ENCODE assay signal across 10 cellular contexts in the genomic region with DNA sequence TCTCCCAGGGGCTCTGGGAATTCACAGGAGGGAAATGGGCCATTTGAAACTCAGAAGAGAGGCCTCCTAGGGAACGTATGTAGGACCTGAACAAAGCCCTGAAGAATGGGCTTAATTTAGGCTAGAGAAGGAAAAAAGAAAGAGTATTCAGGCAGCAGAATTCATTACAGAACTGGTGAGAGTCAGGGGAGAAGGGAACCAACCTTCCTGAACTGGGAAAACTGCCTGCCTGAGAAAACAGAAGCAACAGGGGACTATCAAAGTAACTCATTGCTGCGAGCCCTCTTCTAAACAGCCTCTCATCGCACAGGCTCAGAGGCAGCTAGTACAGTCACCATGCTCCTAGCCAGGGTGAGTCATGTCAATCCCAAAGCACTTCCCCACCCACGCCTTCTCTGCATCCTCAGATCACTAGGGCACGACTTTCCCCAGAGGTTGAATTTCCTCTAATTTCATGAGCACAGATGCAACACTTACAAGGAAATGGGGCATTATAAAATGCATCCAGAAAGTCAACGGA.
DNase-seq lines count a peak whose midpoint lies in the region; ATAC-seq, FAIRE-seq and TF ChIP-seq lines count a peak whose summit lies in the region.
"Had no signal": no experiment of that assay in that cellular context is flagged by ENCODE, and none has a peak within 500 bp of the region (broad histone marks: within the 10 kb centered on the region; RNA-seq: fewer than 3 reads in every experiment).

No MANE protein-coding gene starts in this region.

- H3K27me3 ChIP-seq in MG63, result no peaks in the 10 kb centered on the region
- H3K27me3 ChIP-seq in K562 (ENCODE audit: control insufficient read depth in 2 of 2, insufficient read depth in 2 of 2, low read length in 2 of 2), result no peaks in the 10 kb centered on the region
- no peaks in the 10 kb centered on the region for H3K27me3 ChIP-seq in kidney epithelial cell (ENCODE audit: control insufficient read depth, insufficient read depth, low read length)
- H3K27me3 ChIP-seq: ovary had no signal

- H3K9me3 ChIP-seq in MG63 (no peaks in the 10 kb centered on the region; the same call in 1 of the 2 replicates), K562 (replicated peaks; ENCODE audit: control insufficient read depth, insufficient read depth, low read depth, low read length) (no peaks in the 10 kb centered on the region; the same call in 1 of the 2 replicates)
- H3K9me3 ChIP-seq: ovary had no signal

- H3K79me2 ChIP-seq in K562 (ENCODE audit: control insufficient read depth, insufficient read depth, low read length), result no peaks in the 10 kb centered on the region

- POLR2A ChIA-PET in K562 (lab: Yijun Ruan, JAX), result interaction anchor here (1.4 to 6.7 kb wide), 3 partner anchors 9 to 28 kb away, joined by 4 to 45 read pairs (median 8); no protein-coding TSS in a partner anchor

- 7% methylated on average over 6 of the region's 6 CpGs for WGBS in K562 (ENCODE audit: insufficient coverage, low coverage, missing lambda C conversion rate)

- H4K20me1 ChIP-seq in K562 (replicated peaks; ENCODE audit: control insufficient read depth, insufficient read depth, low read length), result no peaks in the 10 kb centered on the region

- FAIRE-seq in K562 (lab: Jason Lieb, UNC), result peak; percentile 92

- H2AFZ ChIP-seq in K562 (ENCODE audit: low read depth, low read length), result peak overlapping the region; percentile 93

- H3K36me3 ChIP-seq in MG63 (no peaks in the 10 kb centered on the region), K562 (ENCODE audit: control insufficient read depth, insufficient read depth, low read length) (no peaks in the 10 kb centered on the region), kidney epithelial cell (ENCODE audit: control insufficient read depth, insufficient read depth, low read length) (no peaks in the 10 kb centered on the region)
- H3K36me3 ChIP-seq: ovary had no signal

- H3K27ac ChIP-seq in K562 (ENCODE audit: extremely low read depth, low read depth, low read length), result peak overlapping the region; percentile 71
- H3K27ac ChIP-seq: ovary, SK-N-MC had no signal

- peak; percentile 52 for TF ChIP-seq POLR2A in K562 (conservative IDR thresholded peaks at IDR 0.05)

- no peaks in the 10 kb centered on the region for H3K36me3 Mint-ChIP-seq in type B pancreatic cell

- H3K4me2 ChIP-seq in K562 (ENCODE audit: insufficient read depth, low read length), result peak overlapping the region; percentile 58

- peak in 1 of 2 experiments; percentile 32; a peak in 2 of 4 replicates for TF ChIP-seq RAD21 in K562 (CRISPR knock-in tag; conservative IDR thresholded peaks at IDR 0.05 in 1 of 2, IDR thresholded peaks at IDR 0.05 in 1 of 2)

- H3K4me1 Mint-ChIP-seq in type B pancreatic cell (ENCODE audit: unreplicated experiment), result peaks cover 40% of the 10 kb centered on the region

- no peaks in the 10 kb centered on the region for H3K27me3 Mint-ChIP-seq in type B pancreatic cell

- H3K4me3 Mint-ChIP-seq in type B pancreatic cell, result peak overlapping the region; percentile 56

- intact Hi-C loops in K562 (cut with micrococcal nuclease), result loop anchor here (2.0 kb wide), 1 partner anchor 97 kb away; the partner anchor contains the start of gene ADSS2

- no peaks in the 10 kb centered on the region for H3K9me1 ChIP-seq in K562 (ENCODE audit: control insufficient read depth, insufficient read depth, low read length)

- ATAC-seq in GM21786 (IDR thresholded peaks at IDR 0.05; ENCODE audit: unreplicated experiment) (peak; percentile 75), K562 (peak; percentile 83), GM18861 (IDR thresholded peaks at IDR 0.05; ENCODE audit: unreplicated experiment) (no peak)

- TF ChIP-seq CTCF in K562 (IDR thresholded peaks at IDR 0.05 in 2 of 3, conservative IDR thresholded peaks at IDR 0.05 in 1 of 3; ENCODE audit: insufficient read depth in 2 of 3, low read depth in 1 of 3, low read length in 3 of 3), result no peak
- no peak for TF ChIP-seq CTCF in kidney epithelial cell (IDR thresholded peaks at IDR 0.05; ENCODE audit: insufficient read depth, low read length, poor library complexity, severe bottlenecking)
- TF ChIP-seq CTCF in type B pancreatic cell (conservative IDR thresholded peaks at IDR 0.05), result no peak

- TF ChIP-seq EP300 in K562 (IDR thresholded peaks at IDR 0.05; ENCODE audit: low read length), result peak; percentile 75

- peak overlapping the region; percentile 82 for H3K27ac Mint-ChIP-seq in type B pancreatic cell

- DNase-seq in DMS 273 treated with DMSO at 0.1 percent for 48 hours (lab: John Stamatoyannopoulos, UW) (peak; percentile 11), MG63 (peak; percentile 97), K562 (ENCODE audit: extremely low read depth in 1 of 4, low spot score in 3 of 4) (peak; percentile 73 to 92 (median 80)), kidney epithelial cell (ENCODE audit: low read depth) (peak; percentile 94), type B pancreatic cell (ENCODE audit: extremely low spot score, unreplicated experiment) (no peak), NCI-H1048 (lab: John Stamatoyannopoulos, UW) (no peak)

- in situ Hi-C loops in K562 (cut with MboI), result no loop called here

- no TSS peak for BruUV-seq in K562 (replicated peaks; lab: Mats Ljungman, UMichigan)

- CTCF ChIA-PET in K562 (lab: Yijun Ruan, JAX; ENCODE audit: low intra/inter-chr PET ratio), result interaction anchor here (0.6 kb wide), 1 partner anchor 100 kb away, joined by 3 read pairs; no protein-coding TSS in a partner anchor

- H3K9me3 Mint-ChIP-seq in type B pancreatic cell, result peaks cover 10% of the 10 kb centered on the region

- H3K9ac ChIP-seq in K562 (ENCODE audit: insufficient read depth in 1 of 2, low read depth in 2 of 2, low read length in 2 of 2), result peak overlapping the region; percentile 33 to 58; a peak in 3 of 4 replicates

- peaks cover 20 to 47% of the 10 kb centered on the region in 2 experiments for H3K4me1 ChIP-seq in K562 (replicated peaks in 1 of 2; ENCODE audit: control insufficient read depth in 2 of 2, insufficient read depth in 2 of 2, low read length in 2 of 2)

- H3K4me3 ChIP-seq in MG63 (no peak overlapping the region), K562 (no peak overlapping the region), kidney epithelial cell (ENCODE audit: low read depth, low read length) (no peak overlapping the region)
- H3K4me3 ChIP-seq: ovary, SK-N-MC had no signal

TF ChIP-seq in K562, 482 proteins besides CTCF, POLR2A, EP300 and RAD21 (continues in another document):
- TF ChIP-seq TRIM24 (IDR thresholded peaks at IDR 0.05), result peak; percentile 61 to 75; a peak in 2 of 4 replicates
- TF ChIP-seq HDAC2 (IDR thresholded peaks at IDR 0.05), result peak; percentile 69; the same call in 1 of the 2 replicates
- peak; percentile 98 for TF ChIP-seq JUN (IDR thresholded peaks at IDR 0.05; ENCODE audit: borderline replicate concordance, low read depth, low read length)
- no peak for TF ChIP-seq JUN (CRISPR knock-in tag; IDR thresholded peaks at IDR 0.05; ENCODE audit: borderline replicate concordance)
- TF ChIP-seq MYC (IDR thresholded peaks at IDR 0.05; ENCODE audit: low read depth, low read length), result peak; percentile 62
- TF ChIP-seq MYC (CRISPR knock-in tag; IDR thresholded peaks at IDR 0.05; ENCODE audit: borderline replicate concordance, low read depth), result no peak
- TF ChIP-seq, protein P1, sequence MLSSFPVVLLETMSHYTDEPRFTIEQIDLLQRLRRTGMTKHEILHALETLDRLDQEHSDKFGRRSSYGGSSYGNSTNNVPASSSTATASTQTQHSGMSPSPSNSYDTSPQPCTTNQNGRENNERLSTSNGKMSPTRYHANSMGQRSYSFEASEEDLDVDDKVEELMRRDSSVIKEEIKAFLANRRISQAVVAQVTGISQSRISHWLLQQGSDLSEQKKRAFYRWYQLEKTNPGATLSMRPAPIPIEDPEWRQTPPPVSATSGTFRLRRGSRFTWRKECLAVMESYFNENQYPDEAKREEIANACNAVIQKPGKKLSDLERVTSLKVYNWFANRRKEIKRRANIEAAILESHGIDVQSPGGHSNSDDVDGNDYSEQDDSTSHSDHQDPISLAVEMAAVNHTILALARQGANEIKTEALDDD (IDR thresholded peaks at IDR 0.05), result peak; percentile 93
- TF ChIP-seq, protein P2, sequence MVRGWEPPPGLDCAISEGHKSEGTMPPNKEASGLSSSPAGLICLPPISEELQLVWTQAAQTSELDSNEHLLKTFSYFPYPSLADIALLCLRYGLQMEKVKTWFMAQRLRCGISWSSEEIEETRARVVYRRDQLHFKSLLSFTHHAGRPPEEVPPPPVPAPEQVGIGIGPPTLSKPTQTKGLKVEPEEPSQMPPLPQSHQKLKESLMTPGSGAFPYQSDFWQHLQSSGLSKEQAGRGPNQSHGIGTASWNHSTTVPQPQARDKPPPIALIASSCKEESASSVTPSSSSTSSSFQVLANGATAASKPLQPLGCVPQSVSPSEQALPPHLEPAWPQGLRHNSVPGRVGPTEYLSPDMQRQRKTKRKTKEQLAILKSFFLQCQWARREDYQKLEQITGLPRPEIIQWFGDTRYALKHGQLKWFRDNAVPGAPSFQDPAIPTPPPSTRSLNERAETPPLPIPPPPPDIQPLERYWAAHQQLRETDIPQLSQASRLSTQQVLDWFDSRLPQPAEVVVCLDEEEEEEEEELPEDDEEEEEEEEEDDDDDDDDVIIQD (CRISPR knock-in tag; IDR thresholded peaks at IDR 0.05), result no peak
- no peak for TF ChIP-seq CHCHD3 (CRISPR knock-in tag; IDR thresholded peaks at IDR 0.05)
- TF ChIP-seq RBBP5 (IDR thresholded peaks at IDR 0.05; ENCODE audit: borderline replicate concordance, insufficient read depth, low read length, poor library complexity, severe bottlenecking), result peak; percentile 61
- peak; percentile 81 for TF ChIP-seq DMBX1 (CRISPR knock-in tag; IDR thresholded peaks at IDR 0.05; ENCODE audit: borderline replicate concordance)
- TF ChIP-seq JUNB (CRISPR knock-in tag; conservative IDR thresholded peaks at IDR 0.05), result 0 out of 2 replicates have a peak, but pooled peaks have one; percentile 35
- TF ChIP-seq TAF1 (IDR thresholded peaks at IDR 0.05; ENCODE audit: control insufficient read depth, extremely low read depth, insufficient read depth, low read length, severe bottlenecking), result peak; percentile 37
- peak in 1 of 2 experiments; percentile 32 for TF ChIP-seq E2F6 (IDR thresholded peaks at IDR 0.05; ENCODE audit: borderline replicate concordance in 1 of 2, extremely low read depth in 1 of 2, insufficient read depth in 1 of 2, insufficient read length in 1 of 2, low read depth in 1 of 2, low read length in 1 of 2, poor library complexity in 1 of 2, severe bottlenecking in 1 of 2)

Comparison
In these comparisons a context has a peak if more than half of its experiments do, and no peak if none do; other contexts are left out.
1. DNase-seq: peak in DMS 273 treated with DMSO at 0.1 percent for 48 hours (single experiment), MG63 (single experiment), K562 (4 of 4) and kidney epithelial cell (single experiment); none in type B pancreatic cell (single experiment) and NCI-H1048 (single experiment).